9 cellular contexts compared by ENCODE assay signal in the genomic region with DNA sequence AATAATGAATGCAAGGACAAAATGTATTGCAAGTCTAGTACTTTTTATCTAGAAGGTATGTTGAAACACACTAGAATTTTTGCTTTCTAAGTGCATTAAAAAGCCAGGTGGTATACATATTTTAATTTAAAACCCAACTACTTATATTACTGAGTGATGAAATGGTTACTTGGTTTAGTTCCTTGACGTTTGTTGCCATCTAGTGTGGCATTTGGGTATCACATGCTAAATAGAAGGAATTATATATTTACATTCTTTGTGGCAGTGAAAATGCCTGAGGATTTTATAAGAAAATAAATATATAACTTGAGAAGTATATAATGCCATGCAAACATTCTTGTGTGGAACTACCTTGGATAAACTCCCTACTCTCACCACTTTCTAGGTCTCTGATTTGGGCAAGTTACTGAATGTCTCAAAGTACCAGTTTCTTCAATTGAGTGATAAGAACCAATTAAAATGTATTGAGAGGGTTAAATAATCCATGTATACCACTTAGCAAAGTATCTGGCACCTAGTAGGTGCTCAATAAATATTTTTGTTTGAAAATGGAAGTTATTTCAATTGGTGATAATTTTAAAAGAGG.
A peak's percentile ranks its signal among the peaks of the same experiment; 100 is the strongest.
DNase-seq lines count a peak whose midpoint lies in the region; ATAC-seq lines count a peak whose summit lies in the region.
"Had no signal": no experiment of that assay in that cellular context is flagged by ENCODE, and none has a peak within 500 bp of the region (broad histone marks: within the 10 kb centered on the region; RNA-seq: fewer than 3 reads in every experiment).

No MANE protein-coding gene starts in this region.

- H3K4me1 Mint-ChIP-seq in CD4-positive, alpha-beta memory T cell = no peaks in the 10 kb centered on the region
- H3K4me1 Mint-ChIP-seq in activated T-helper 17 cell treated with anti-CD3 and anti-CD28 coated beads, Interleukin-2, amount 50 U/mL, for 72 hours = no peaks in the 10 kb centered on the region

- H3K4me3 Mint-ChIP-seq in CD4-positive, alpha-beta memory T cell = no peak overlapping the region
- H3K4me3 Mint-ChIP-seq in activated T-helper 17 cell treated with anti-CD3 and anti-CD28 coated beads, Interleukin-2, amount 50 U/mL, for 72 hours = no peak overlapping the region
- H3K4me3 Mint-ChIP-seq: T-helper 1 cell treated with Interleukin-12 subunit alpha and Interleukin-12 subunit beta and Interleukin-4 antibody, amounts not matched to agents 30 μg/mL and 1 μg/mL, for 36 hours had no signal

- H3K27me3 Mint-ChIP-seq in CD4-positive, alpha-beta memory T cell = no peaks in the 10 kb centered on the region
- no peaks in the 10 kb centered on the region for H3K27me3 Mint-ChIP-seq in activated T-helper 17 cell treated with anti-CD3 and anti-CD28 coated beads, Interleukin-2, amount 50 U/mL, for 72 hours

- CTCF ChIA-PET in CD4-positive, alpha-beta memory T cell (lab: Charles Lee; ENCODE audit: partially characterized antibody) = interaction anchor here (1.1 to 1.8 kb wide), 2 partner anchors 870 to 1305 kb away, joined by 4 to 10 read pairs; no protein-coding TSS in a partner anchor

- no peak overlapping the region for H3K27ac Mint-ChIP-seq in CD4-positive, alpha-beta memory T cell
- H3K27ac Mint-ChIP-seq in activated T-helper 17 cell treated with anti-CD3 and anti-CD28 coated beads, Interleukin-2, amount 50 U/mL, for 72 hours = no peak overlapping the region
- H3K27ac Mint-ChIP-seq: T-helper 1 cell treated with Interleukin-12 subunit alpha and Interleukin-12 subunit beta and Interleukin-4 antibody, amounts not matched to agents 30 μg/mL and 1 μg/mL, for 36 hours had no signal

- H3K4me1 ChIP-seq in CD4-positive, alpha-beta memory T cell (ENCODE audit: insufficient read depth, low read length) = no peaks in the 10 kb centered on the region

- no peaks in the 10 kb centered on the region for H3K36me3 ChIP-seq in CD4-positive, alpha-beta memory T cell (ENCODE audit: insufficient read depth, low read length)

- DNase-seq in CD4-positive, alpha-beta memory T cell = peak in 4 of 5 donors; percentile 35 to 53 (median 47)
- peak; percentile 74 to 83 for DNase-seq in Kasumi-1 (lab: John Stamatoyannopoulos, UW)
- DNase-seq in SHP77 treated with DMSO at 0.1 percent for 48 hours (lab: John Stamatoyannopoulos, UW) = peak; percentile 32
- DNase-seq in epidermal melanocyte (ENCODE audit: insufficient read length, low spot score) = peak; percentile 36
- peak; percentile 48 for DNase-seq in non-pigmented ciliary epithelial cell (ENCODE audit: low read depth)
- DNase-seq in effector CD8-positive, alpha-beta T cell (lab: John Stamatoyannopoulos, UW) = no peak

- intact Hi-C loops in CD4-positive, alpha-beta memory T cell (cut with micrococcal nuclease) = loop anchor here (1.0 kb wide), 3 partner anchors 871 to 1794 kb away; a partner anchor contains a TSS

- H3K9me3 ChIP-seq in CD4-positive, alpha-beta memory T cell (ENCODE audit: control insufficient read depth in 1 of 2, low read length in 2 of 2) = no peaks in the 10 kb centered on the region

- POLR2A ChIA-PET in CD4-positive, alpha-beta memory T cell (lab: Charles Lee; ENCODE audit: partially characterized antibody) = interaction anchor here (0.5 kb wide), 1 partner anchor 79 kb away, joined by 3 read pairs; no protein-coding TSS in a partner anchor

- H3K36me3 Mint-ChIP-seq in CD4-positive, alpha-beta memory T cell = peaks cover 0 to 1% of the 10 kb centered on the region in 2 donors
- H3K36me3 Mint-ChIP-seq in activated T-helper 17 cell treated with anti-CD3 and anti-CD28 coated beads, Interleukin-2, amount 50 U/mL, for 72 hours (ENCODE audit: low read depth) = no peaks in the 10 kb centered on the region

- no peaks in the 10 kb centered on the region for H3K27me3 ChIP-seq in CD4-positive, alpha-beta memory T cell (ENCODE audit: insufficient read depth, low read length)

- no peak overlapping the region for H3K27ac ChIP-seq in CD4-positive, alpha-beta memory T cell (ENCODE audit: low read depth, low read length)

- ATAC-seq in GM18498 (IDR thresholded peaks at IDR 0.05; ENCODE audit: unreplicated experiment) = peak; percentile 59
- no peak for ATAC-seq in activated T-helper 17 cell treated with anti-CD3 and anti-CD28 coated beads, Interleukin-2, amount 50 U/mL, for 72 hours (replicated peaks)

- H3K4me3 ChIP-seq in CD4-positive, alpha-beta memory T cell (ENCODE audit: low read length in 2 of 2) = no peak overlapping the region

- peaks cover 0 to under 1% (median 0%) of the 10 kb centered on the region in 8 donors for H3K9me3 Mint-ChIP-seq in CD4-positive, alpha-beta memory T cell
- H3K9me3 Mint-ChIP-seq in activated T-helper 17 cell treated with anti-CD3 and anti-CD28 coated beads, Interleukin-2, amount 50 U/mL, for 72 hours = no peaks in the 10 kb centered on the region
- H3K9me3 Mint-ChIP-seq: T-helper 1 cell treated with Interleukin-12 subunit alpha and Interleukin-12 subunit beta and Interleukin-4 antibody, amounts not matched to agents 30 μg/mL and 1 μg/mL, for 36 hours had no signal
